In the genomic region with DNA sequence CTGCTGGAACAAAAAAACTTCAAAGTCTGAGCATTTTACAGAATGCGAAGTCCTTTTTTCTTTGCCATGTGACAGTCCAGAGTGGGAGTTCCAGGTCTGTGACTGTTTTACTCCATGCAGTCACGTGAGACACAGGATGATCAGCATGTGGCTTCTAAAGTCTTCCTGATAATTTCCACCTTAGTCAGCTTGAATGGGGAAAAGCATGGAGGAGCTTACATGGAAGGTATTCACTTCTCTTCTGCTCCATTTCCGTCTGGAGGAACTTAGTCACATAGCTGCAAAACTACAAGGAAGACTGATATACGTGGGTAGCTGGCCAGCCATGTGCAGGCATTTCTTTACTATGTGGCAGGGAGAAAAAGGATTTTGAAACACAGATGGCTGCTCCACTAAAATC, we compare ENCODE assay signal across 1 cellular context.
TF ChIP-seq lines count a peak whose summit lies in the region.

No MANE protein-coding gene starts in this region.

TF ChIP-seq in IMR-90, 13 proteins besides CTCF, POLR2A, EP300 and RAD21 (continued from another document):
- TF ChIP-seq ELK1 (IDR thresholded peaks at IDR 0.05; ENCODE audit: borderline replicate concordance, low read depth, low read length) (no peak), MAZ (IDR thresholded peaks at IDR 0.05; ENCODE audit: borderline replicate concordance, low read depth, low read length) (no peak), BHLHE40 (IDR thresholded peaks at IDR 0.05; ENCODE audit: low read depth, low read length) (no peak), MXI1 (IDR thresholded peaks at IDR 0.05; ENCODE audit: borderline replicate concordance, low read depth, low read length) (no peak), CHD1 (IDR thresholded peaks at IDR 0.05; ENCODE audit: low read depth, low read length) (no peak), FOS (IDR thresholded peaks at IDR 0.05; ENCODE audit: low read depth, low read length) (no peak), CEBPB (IDR thresholded peaks at IDR 0.05; ENCODE audit: low read depth, low read length) (no peak), RFX5 (IDR thresholded peaks at IDR 0.05; ENCODE audit: low read depth, low read length) (no peak)
